8 cellular contexts compared by ENCODE assay signal in the genomic region with DNA sequence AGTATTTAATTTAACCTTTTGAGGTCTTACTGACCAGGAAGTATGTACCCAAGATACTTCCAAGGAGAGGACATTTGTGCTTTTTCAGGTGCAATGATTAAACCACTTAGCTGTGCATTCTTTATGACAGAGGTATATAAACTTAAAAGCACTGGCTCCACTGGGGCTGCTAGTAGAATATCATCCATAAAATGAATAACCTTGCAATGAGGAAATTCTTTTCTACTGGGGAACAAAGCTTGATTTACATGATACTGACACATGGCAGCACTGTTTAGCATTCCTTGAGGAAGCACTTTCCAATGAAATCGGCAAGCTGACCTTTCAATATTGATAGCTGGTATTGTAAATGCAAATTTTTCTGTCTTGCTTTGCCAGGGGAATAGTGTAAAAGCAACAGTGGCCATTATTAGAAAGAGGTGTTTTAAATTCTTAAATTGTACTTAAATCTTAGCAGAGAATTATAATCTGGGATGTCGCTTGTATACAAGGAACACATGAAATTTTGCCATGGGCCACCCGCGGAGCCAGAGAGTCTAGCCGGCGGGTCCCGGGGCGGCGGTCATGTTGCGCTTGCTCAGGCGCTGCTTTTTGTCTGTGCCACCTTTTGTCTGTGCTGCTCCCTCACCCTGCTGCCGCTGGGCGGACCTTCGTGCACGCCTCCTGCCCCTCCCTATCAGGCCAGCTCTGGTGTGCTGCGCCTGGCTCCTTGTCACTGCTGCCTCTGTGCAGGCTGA. TPM values are rescaled to one million over a fixed set of nuclear protein-coding genes. Genes with fewer than 3 reads are reported as not detected.
DNase-seq lines count a peak whose midpoint lies in the region; ATAC-seq and TF ChIP-seq lines count a peak whose summit lies in the region.

No MANE protein-coding gene starts in this region.

- H3K27ac ChIP-seq in SU-DHL-6 (ENCODE audit: low read depth, low read length) (no peak overlapping the region), heart left ventricle (peak overlapping the region in 1 of 12 donors; percentile 14), psoas muscle (no peak overlapping the region), WERI-Rb-1 (no peak overlapping the region)

- no peak overlapping the region for H2AFZ ChIP-seq in SU-DHL-6 (ENCODE audit: low read depth, low read length, severe bottlenecking)

- no peaks in the 10 kb centered on the region; the same call in 1 of the 2 replicates for H3K36me3 ChIP-seq in GM06990 (ENCODE audit: control insufficient read depth, insufficient read depth, low read length)
- H3K36me3 ChIP-seq in SU-DHL-6 (ENCODE audit: low read length), result no peaks in the 10 kb centered on the region
- no peaks in the 10 kb centered on the region for H3K36me3 ChIP-seq in heart left ventricle
- no peaks in the 10 kb centered on the region for H3K36me3 ChIP-seq in psoas muscle (ENCODE audit: insufficient read depth in 1 of 2, low read depth in 1 of 2)
- H3K36me3 ChIP-seq in WERI-Rb-1, result no peaks in the 10 kb centered on the region

- TF ChIP-seq CTCF in GM06990 (IDR thresholded peaks at IDR 0.05; ENCODE audit: insufficient read depth, low read length, poor library complexity, severe bottlenecking) (peak; percentile 18), SU-DHL-6 (IDR thresholded peaks at IDR 0.05; ENCODE audit: insufficient read depth, low read length, poor library complexity, severe bottlenecking) (no peak), heart left ventricle (IDR thresholded peaks at IDR 0.05) (peak in 5 of 12 donors; percentile 15 to 44 (median 23)), psoas muscle (IDR thresholded peaks at IDR 0.05) (peak; percentile 17), WERI-Rb-1 (IDR thresholded peaks at IDR 0.05; ENCODE audit: low read depth, low read length) (no peak)

- WGBS in heart left ventricle, 4 donors, result 2 to 5% (median 3%) methylated on average over 16 of the region's 16 CpGs
- 2% methylated on average over 16 of the region's 16 CpGs for WGBS in psoas muscle, 3 donors

- no peaks in the 10 kb centered on the region for H3K9me2 ChIP-seq in SU-DHL-6 (replicated peaks; ENCODE audit: insufficient read depth, low read length)

- intact Hi-C loops in heart left ventricle (cut with DNase I) (loop anchor here in 3 of 10 donors (5.0 kb wide), 2 partner anchors 34 to 39 kb away; a partner anchor contains a TSS), psoas muscle (cut with DNase I) (no loop called here)

- no peaks in the 10 kb centered on the region for H3F3A ChIP-seq in SU-DHL-6 (ENCODE audit: insufficient read depth)

- H4K20me1 ChIP-seq in SU-DHL-6 (ENCODE audit: low read depth, low read length), result no peaks in the 10 kb centered on the region

- H3K4me1 ChIP-seq in heart left ventricle (peaks cover 0 to 14% (median 5%) of the 10 kb centered on the region in 12 donors), psoas muscle (peaks cover 5% of the 10 kb centered on the region)

- H3K27me3 ChIP-seq in GM06990 (replicated peaks; ENCODE audit: control insufficient read depth, insufficient read depth, low read length) (no peaks in the 10 kb centered on the region), SU-DHL-6 (ENCODE audit: low read length) (no peaks in the 10 kb centered on the region), heart left ventricle (no peaks in the 10 kb centered on the region), psoas muscle (ENCODE audit: insufficient read depth in 3 of 3, low read length in 2 of 3) (no peaks in the 10 kb centered on the region), WERI-Rb-1 (ENCODE audit: insufficient read depth, low read depth, severe bottlenecking) (no peaks in the 10 kb centered on the region)

- peak overlapping the region; percentile 25 for H3K4me2 ChIP-seq in SU-DHL-6 (ENCODE audit: low read depth, low read length, poor library complexity, severe bottlenecking)

- no peaks in the 10 kb centered on the region for H3K9me3 ChIP-seq in SU-DHL-6 (ENCODE audit: insufficient read depth, low read length)
- no peaks in the 10 kb centered on the region for H3K9me3 ChIP-seq in heart left ventricle
- no peaks in the 10 kb centered on the region for H3K9me3 ChIP-seq in psoas muscle
- H3K9me3 ChIP-seq in WERI-Rb-1 (ENCODE audit: severe bottlenecking), result no peaks in the 10 kb centered on the region

- peak in 1 of 2 donors; percentile 33 for TF ChIP-seq POLR2A in heart left ventricle (IDR thresholded peaks at IDR 0.05)

- H3K79me2 ChIP-seq in SU-DHL-6 (ENCODE audit: insufficient read depth, low read length), result no peaks in the 10 kb centered on the region

- peak; percentile 92 for ATAC-seq in HG02588 (IDR thresholded peaks at IDR 0.05; ENCODE audit: unreplicated experiment)
- ATAC-seq in heart left ventricle, result peak; percentile 99 to 100 (median 100)
- peak; percentile 88 to 100 (median 98) for ATAC-seq in psoas muscle

- DNase-seq in GM06990 (ENCODE audit: extremely low read depth, insufficient read length) (peak; percentile 70), NCI-H1048 (lab: John Stamatoyannopoulos, UW) (peak; percentile 50), heart left ventricle (peak; percentile 77 to 91 (median 89)), psoas muscle (peak; percentile 73 to 84), WERI-Rb-1 (no peak)
- peak; percentile 33 for DNase-seq in activated naive CD8-positive, alpha-beta T cell treated with anti-CD3 and anti-CD28 coated beads, Interleukin-2, amount 50 U/mL, for 16 hours (ENCODE audit: low read depth, low spot score)

- H3K4me3 ChIP-seq in GM06990 (replicated peaks; ENCODE audit: low read depth, low read length), result no peak overlapping the region; the same call in 1 of the 2 replicates
- no peak overlapping the region for H3K4me3 ChIP-seq in SU-DHL-6 (ENCODE audit: insufficient read depth, low read length, poor library complexity, severe bottlenecking)
- peak overlapping the region in 9 of 12 donors; percentile 21 to 44 (median 37) for H3K4me3 ChIP-seq in heart left ventricle
- H3K4me3 ChIP-seq in psoas muscle, result peak overlapping the region; percentile 54
- no peak overlapping the region for H3K4me3 ChIP-seq in WERI-Rb-1 (ENCODE audit: low read depth, low read length)

- no peak overlapping the region for H3K9ac ChIP-seq in SU-DHL-6 (ENCODE audit: low read length)

RNA-seq across cellular contexts. Expression of a gene that starts 20.9 kb away (rescaled TPM):
- total RNA-seq in heart left ventricle (10 to 100 TPM; 14.0 to 22.4 (median 16.2) TPM), psoas muscle (10 to 100 TPM; 21.0 to 34.6 (median 26.9) TPM)
- polyA plus RNA-seq in heart left ventricle (10 to 100 TPM in 1 of 2 donors, 1 to 10 TPM in 1; 3.7 to 18.7 TPM), psoas muscle (10 to 100 TPM in 2 of 3 donors, 1 to 10 TPM in 1; 9.3 to 36.8 (median 13.9) TPM)

RNA-seq across cellular contexts. Expression of a gene that starts 37.0 kb away (rescaled TPM):
- total RNA-seq in heart left ventricle (10 to 100 TPM in 8 of 9 donors, 1 to 10 TPM in 1; 8.9 to 29.5 (median 21.9) TPM), psoas muscle (10 to 100 TPM; 12.1 to 19.6 (median 17.6) TPM)
- polyA plus RNA-seq in heart left ventricle (10 to 100 TPM in 1 of 2 donors, 1 to 10 TPM in 1; 9.3 to 27.1 TPM), psoas muscle (10 to 100 TPM; 11.5 to 31.7 (median 12.8) TPM)

Comparison
In these comparisons a context has a peak if more than half of its experiments do, and no peak if none do; other contexts are left out.
1. H3K4me3 ChIP-seq: peak in heart left ventricle (9 of 12) and psoas muscle (single experiment); none in GM06990 (single experiment), SU-DHL-6 (single experiment) and WERI-Rb-1 (single experiment).
2. CTCF ChIP-seq: peak in GM06990 (single experiment) and psoas muscle (single experiment); none in SU-DHL-6 (single experiment) and WERI-Rb-1 (single experiment).
3. Peak in every context shown above with its lines, with median percentiles within 50 percentile points of each other: ATAC-seq.